In the genomic region with DNA sequence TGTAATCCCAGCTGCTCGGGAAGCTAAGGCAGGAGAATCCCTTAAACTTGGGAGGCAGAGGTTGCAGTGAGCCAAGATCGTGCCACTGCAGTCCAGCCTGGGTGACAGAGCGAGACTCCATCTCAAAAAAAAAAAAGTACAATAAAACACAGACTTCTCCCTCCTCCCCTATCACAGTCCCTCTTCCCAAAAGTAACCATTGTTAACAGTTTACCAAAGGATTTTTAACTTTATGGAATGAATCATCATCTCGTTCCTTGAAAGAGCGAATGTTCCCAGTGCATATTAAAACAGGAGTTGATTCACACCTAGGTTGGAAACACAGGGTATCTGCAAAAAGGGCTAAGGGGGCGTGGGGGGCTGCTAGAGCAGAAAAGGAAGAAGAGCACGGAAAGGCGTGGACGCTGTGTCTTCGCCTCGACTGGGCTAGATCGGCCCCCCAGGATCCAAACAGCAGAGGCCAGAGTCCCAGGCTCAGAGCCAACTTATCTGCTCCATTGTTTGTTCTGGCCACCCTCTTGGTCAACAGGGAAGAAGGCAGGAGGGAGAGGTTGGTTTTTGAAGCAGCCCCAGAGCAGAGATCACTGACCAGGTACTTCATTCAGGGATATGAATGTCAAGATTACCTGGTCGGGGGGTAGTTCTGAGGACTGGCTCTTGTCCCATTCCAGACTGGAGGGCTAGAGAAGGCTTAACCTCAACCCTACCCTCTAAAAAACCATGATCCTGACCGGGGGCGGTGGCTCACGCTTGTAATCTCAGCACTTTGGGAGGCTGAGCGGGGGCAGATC, we compare ENCODE assay signal across 11 cellular contexts. TPM values are rescaled to one million over a fixed set of nuclear protein-coding genes. Genes with fewer than 3 reads are reported as not detected.
DNase-seq lines count a peak whose midpoint lies in the region; ATAC-seq, FAIRE-seq and TF ChIP-seq lines count a peak whose summit lies in the region.
"Had no signal": no experiment of that assay in that cellular context is flagged by ENCODE, and none has a peak within 500 bp of the region (broad histone marks: within the 10 kb centered on the region; RNA-seq: fewer than 3 reads in every experiment).

No MANE protein-coding gene starts in this region.

- H3K27me3 ChIP-seq in PC-9 (ENCODE audit: insufficient read depth, low read depth) (no peaks in the 10 kb centered on the region), pancreas (no peaks in the 10 kb centered on the region)

- no TSS peak for BruUV-seq in PC-9 (replicated peaks; lab: Mats Ljungman, UMichigan)

- FAIRE-seq in pancreas (lab: Jason Lieb, UNC), result no peak

- no peaks in the 10 kb centered on the region for H4K20me1 ChIP-seq in PC-9 (ENCODE audit: insufficient read depth)

- H3K27ac Mint-ChIP-seq in activated T-cell treated with anti-CD3 and anti-CD28 coated beads, Interleukin-2, amount 50 U/mL, for 72 hours, result no peak overlapping the region

- DNase-seq in A172 (ENCODE audit: low spot score) (peak; percentile 30), PC-9 (peak; percentile 36 to 47), fibroblast of pulmonary artery (ENCODE audit: low read depth) (peak; percentile 66), pancreas (peak in 4 of 6 donors; percentile 52 to 76 (median 64)), cortex of kidney (lab: John Stamatoyannopoulos, UW) (no peak)
- no peak for DNase-seq in stimulated activated CD4-positive, alpha-beta T cell treated with anti-CD3 and anti-CD28 coated beads, Interleukin-4, amount 100 ng/mL, for 1 hour
- no peak for DNase-seq in activated T-cell treated with anti-CD3 and anti-CD28 coated beads, Interleukin-2, amount 50 U/mL, for 72 hours
- DNase-seq: activated CD4-positive, alpha-beta T cell treated with anti-CD3 and anti-CD28 coated beads for 4 hours; activated naive CD8-positive, alpha-beta T cell treated with anti-CD3 and anti-CD28 coated beads, Interleukin-2, amount 10 ng/mL, durations not matched to agents 7 days and 5 days; NCI-H2029 had no signal

- no peaks in the 10 kb centered on the region for H3K9me3 ChIP-seq in PC-9 (ENCODE audit: insufficient read depth, low read depth)
- no peaks in the 10 kb centered on the region for H3K9me3 ChIP-seq in pancreas

- peak overlapping the region; percentile 99 for H3K4me2 ChIP-seq in PC-9

- 26% methylated on average over 17 of the region's 17 CpGs for WGBS in pancreas, 2 donors

- H3K9me3 Mint-ChIP-seq in activated T-cell treated with anti-CD3 and anti-CD28 coated beads, Interleukin-2, amount 50 U/mL, for 72 hours, result no peaks in the 10 kb centered on the region
- H3K9me3 Mint-ChIP-seq: activated naive CD8-positive, alpha-beta T cell treated with anti-CD3 and anti-CD28 coated beads, Interleukin-2, amount 10 ng/mL, durations not matched to agents 7 days and 5 days had no signal

- peaks cover 9% of the 10 kb centered on the region for H3K27me3 Mint-ChIP-seq in activated T-cell treated with anti-CD3 and anti-CD28 coated beads, Interleukin-2, amount 50 U/mL, for 72 hours (ENCODE audit: low read depth)

- H3K4me3 ChIP-seq in PC-9 (no peak overlapping the region), fibroblast of pulmonary artery (replicated peaks; ENCODE audit: low read depth, low read length) (peak overlapping the region; percentile 24), pancreas (no peak overlapping the region)

- H3K9me2 ChIP-seq in PC-9 (ENCODE audit: insufficient read depth), result no peaks in the 10 kb centered on the region

- no peak for TF ChIP-seq CTCF in PC-9 (conservative IDR thresholded peaks at IDR 0.05)
- no peak for TF ChIP-seq CTCF in fibroblast of pulmonary artery (IDR thresholded peaks at IDR 0.05; ENCODE audit: low read length, missing control alignments)
- no peak for TF ChIP-seq CTCF in pancreas (IDR thresholded peaks at IDR 0.05)

- no peak overlapping the region for H2AFZ ChIP-seq in PC-9

- intact Hi-C loops in PC-9 (cut with micrococcal nuclease; ENCODE audit: unreplicated experiment), result no loop called here
- intact Hi-C loops in pancreas (cut with DNase I), result loop anchor here in 1 of 3 donors (5.0 kb wide), 1 partner anchor 126 kb away; no protein-coding TSS in a partner anchor

- H3K4me1 ChIP-seq in PC-9 (replicated peaks; ENCODE audit: insufficient read depth) (peaks cover 66% of the 10 kb centered on the region), pancreas (peaks cover 41 to 60% (median 49%) of the 10 kb centered on the region in 3 donors)

- ATAC-seq in pancreas, result peak; percentile 9 to 42 (median 27)
- no peak for ATAC-seq in GM19023 (IDR thresholded peaks at IDR 0.05; ENCODE audit: unreplicated experiment)
- no peak for ATAC-seq in activated T-cell treated with anti-CD3 and anti-CD28 coated beads, Interleukin-2, amount 50 U/mL, for 72 hours (replicated peaks in 1 of 2)

- H3K4me3 Mint-ChIP-seq in activated T-cell treated with anti-CD3 and anti-CD28 coated beads, Interleukin-2, amount 50 U/mL, for 72 hours, result no peak overlapping the region
- H3K4me3 Mint-ChIP-seq: activated naive CD8-positive, alpha-beta T cell treated with anti-CD3 and anti-CD28 coated beads, Interleukin-2, amount 10 ng/mL, durations not matched to agents 7 days and 5 days had no signal

- H3K4me1 Mint-ChIP-seq in activated T-cell treated with anti-CD3 and anti-CD28 coated beads, Interleukin-2, amount 50 U/mL, for 72 hours (ENCODE audit: low read depth), result peaks cover 80% of the 10 kb centered on the region

- H3K27ac ChIP-seq in PC-9 (0 out of 2 replicates have a peak overlapping the region, but pooled peaks have one; percentile 4), pancreas (peak overlapping the region in 2 of 4 donors; percentile 24 to 93)

- POLR2A ChIA-PET in PC-9 (lab: Charles Lee; ENCODE audit: unreplicated experiment), result interaction anchor here (0.8 kb wide), 1 partner anchor 148 kb away, joined by 5 read pairs; no protein-coding TSS in a partner anchor

- peaks cover 65% of the 10 kb centered on the region for H3F3A ChIP-seq in PC-9 (ENCODE audit: insufficient read depth, low read depth)

- CTCF ChIA-PET in PC-9 (lab: Charles Lee), result interaction anchor here (0.6 to 0.8 kb wide), 2 partner anchors 12 to 156 kb away, joined by 3 read pairs; no protein-coding TSS in a partner anchor

- H3K36me3 Mint-ChIP-seq in activated T-cell treated with anti-CD3 and anti-CD28 coated beads, Interleukin-2, amount 50 U/mL, for 72 hours (ENCODE audit: insufficient read depth in 2 of 2), result peaks cover 1 to 3% of the 10 kb centered on the region in 2 donors
- H3K36me3 Mint-ChIP-seq: activated naive CD8-positive, alpha-beta T cell treated with anti-CD3 and anti-CD28 coated beads, Interleukin-2, amount 10 ng/mL, durations not matched to agents 7 days and 5 days had no signal

- H3K36me3 ChIP-seq in PC-9 (ENCODE audit: low read depth) (no peaks in the 10 kb centered on the region), pancreas (no peaks in the 10 kb centered on the region)

- peaks cover 32% of the 10 kb centered on the region for H3K79me2 ChIP-seq in PC-9 (ENCODE audit: low read depth)

RNA-seq across cellular contexts. Expression of gene AHNAK, which starts 2.1 kb away (rescaled TPM):
- 298 and 391 TPM in 2 replicates for total RNA-seq in A172 (2014; rRNA removed; shearing (Covaris generic))
- 632 and 734 TPM in 2 replicates for total RNA-seq in PC-9 (2021)
- 100 to 1,000 TPM in 1 of 6 donors, 10 to 100 TPM in 5; 53.2 to 163 (median 77.2) TPM for total RNA-seq in pancreas
- polyA plus RNA-seq in pancreas, result 10 to 100 TPM; 18.7 to 32.5 TPM
- 100 to 1,000 TPM in 1 of 2 donors, 10 to 100 TPM in 1; 80.3 to 131 TPM for total RNA-seq in activated T-cell treated with anti-CD3 and anti-CD28 coated beads, Interleukin-2, amount 50 U/mL, for 72 hours

RNA-seq across cellular contexts. Expression of gene EEF1G, which starts 25.0 kb away (rescaled TPM):
- total RNA-seq in A172 (2014; rRNA removed; shearing (Covaris generic)), result 1,294 and 1,343 TPM in 2 replicates
- 1,773 and 2,008 TPM in 2 replicates for total RNA-seq in PC-9 (2021)
- 1,000 to 10,000 TPM in 4 of 6 donors, 100 to 1,000 TPM in 2; 723 to 1,171 (median 1,053) TPM for total RNA-seq in pancreas
- 100 to 1,000 TPM; 630 to 745 TPM for polyA plus RNA-seq in pancreas
- total RNA-seq in activated T-cell treated with anti-CD3 and anti-CD28 coated beads, Interleukin-2, amount 50 U/mL, for 72 hours, result 1,000 to 10,000 TPM; 2,565 to 2,667 TPM

RNA-seq across cellular contexts. Expression of gene TUT1, which starts 42.6 kb away (rescaled TPM):
- 7.9 and 9.6 TPM in 2 replicates for total RNA-seq in A172 (2014; rRNA removed; shearing (Covaris generic))
- 39.3 and 40.5 TPM in 2 replicates for total RNA-seq in PC-9 (2021)
- total RNA-seq in pancreas, result 10 to 100 TPM; 12.0 to 20.3 (median 14.6) TPM
- polyA plus RNA-seq in pancreas, result 10 to 100 TPM; 24.6 to 33.4 TPM
- 10 to 100 TPM; 32.8 to 36.8 TPM for total RNA-seq in activated T-cell treated with anti-CD3 and anti-CD28 coated beads, Interleukin-2, amount 50 U/mL, for 72 hours

RNA-seq across cellular contexts. Expression of gene MTA2, which starts 52.9 kb away (rescaled TPM):
- 114 and 139 TPM in 2 replicates for total RNA-seq in A172 (2014; rRNA removed; shearing (Covaris generic))
- total RNA-seq in PC-9 (2021), result 96.6 and 120 TPM in 2 replicates
- 10 to 100 TPM; 14.7 to 35.6 (median 23.0) TPM for total RNA-seq in pancreas
- polyA plus RNA-seq in pancreas, result 10 to 100 TPM; 28.7 to 42.3 TPM
- total RNA-seq in activated T-cell treated with anti-CD3 and anti-CD28 coated beads, Interleukin-2, amount 50 U/mL, for 72 hours, result 100 to 1,000 TPM; 173 to 241 TPM

Comparison
In these comparisons a context has a peak if more than half of its experiments do, and no peak if none do; other contexts are left out.
1. DNase-seq: peak in A172 (single experiment), PC-9 (2 of 2), fibroblast of pulmonary artery (single experiment) and pancreas (4 of 6); none in cortex of kidney (single experiment), stimulated activated CD4-positive, alpha-beta T cell treated with anti-CD3 and anti-CD28 coated beads, Interleukin-4, amount 100 ng/mL, for 1 hour (single experiment) and activated T-cell treated with anti-CD3 and anti-CD28 coated beads, Interleukin-2, amount 50 U/mL, for 72 hours (0 of 2).
2. ATAC-seq: peak in pancreas (4 of 4); none in GM19023 (single experiment) and activated T-cell treated with anti-CD3 and anti-CD28 coated beads, Interleukin-2, amount 50 U/mL, for 72 hours (0 of 2).